Comparison of ENCODE assay signal across 8 cellular contexts in the genomic region with DNA sequence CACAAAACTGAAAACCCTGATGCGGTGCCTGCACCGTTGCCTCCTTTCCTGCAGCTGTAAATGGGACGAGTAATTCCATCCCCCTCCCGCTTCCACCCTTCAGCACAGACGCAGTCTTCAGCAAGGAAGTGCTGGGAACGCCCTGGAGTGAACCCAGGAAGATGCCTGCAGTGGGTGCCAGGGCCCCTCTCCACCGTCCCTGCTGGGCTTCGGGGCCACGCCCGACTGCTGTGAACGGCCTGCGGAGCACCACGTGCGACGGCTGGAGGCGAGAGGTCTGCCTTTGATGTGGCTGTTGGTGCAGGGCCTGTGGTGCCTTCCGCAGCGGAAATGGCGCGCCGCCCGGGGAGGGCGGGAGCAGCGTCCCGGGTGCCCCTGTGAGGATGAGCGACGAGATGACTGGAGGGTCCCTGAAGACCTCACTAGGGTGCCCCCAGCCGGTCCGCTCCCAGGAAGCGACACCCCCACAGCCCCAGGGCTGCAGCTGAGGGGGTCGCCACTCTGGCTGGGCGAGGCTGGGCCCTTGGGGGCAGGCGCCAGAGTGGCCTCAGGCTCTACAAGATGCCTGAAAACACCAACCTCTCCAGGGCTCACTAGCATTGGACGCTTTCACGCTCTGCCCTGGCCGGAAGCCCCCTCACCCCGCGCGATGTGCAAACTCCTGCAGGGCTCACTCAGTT. TPM values are rescaled to one million over a fixed set of nuclear protein-coding genes. Genes with fewer than 3 reads are reported as not detected.
DNase-seq lines count a peak whose midpoint lies in the region; ATAC-seq and TF ChIP-seq lines count a peak whose summit lies in the region.

No MANE protein-coding gene starts in this region.

- peak overlapping the region; percentile 86 for H4K91ac ChIP-seq in trophoblast cell (ENCODE audit: low read depth, low read length)

- TF ChIP-seq CTCF in Caco-2 (IDR thresholded peaks at IDR 0.05; ENCODE audit: insufficient read depth in 1 of 2, low read depth in 1 of 2, low read length in 1 of 2, severe bottlenecking in 1 of 2, unreplicated experiment in 1 of 2) (no peak), RWPE1 (conservative IDR thresholded peaks at IDR 0.05; ENCODE audit: low read depth) (no peak), transverse colon (IDR thresholded peaks at IDR 0.05) (no peak)

- H3K9me3 ChIP-seq in Caco-2, result no peaks in the 10 kb centered on the region
- H3K9me3 ChIP-seq in HUES48 (ENCODE audit: control insufficient read depth, insufficient read depth, low read length), result no peaks in the 10 kb centered on the region
- peaks cover 10% of the 10 kb centered on the region for H3K9me3 ChIP-seq in trophoblast cell (ENCODE audit: insufficient read depth, low read depth, low read length)
- H3K9me3 ChIP-seq in transverse colon, result no peaks in the 10 kb centered on the region

- intact Hi-C loops in Caco-2 (cut with micrococcal nuclease; ENCODE audit: unreplicated experiment), result no loop called here
- intact Hi-C loops in transverse colon (cut with DNase I; ENCODE audit: low total_unique reads), result no loop called here

- CTCF ChIA-PET in Caco-2 (lab: Charles Lee) (interaction anchor here (0.6 to 2.0 kb wide), 5 partner anchors 8 to 218 kb away, joined by 3 to 10 read pairs (median 4); no protein-coding TSS in a partner anchor), RWPE1 (lab: Yijun Ruan, JAX) (interaction anchor here (1.1 kb wide), 1 partner anchor 29 kb away, joined by 3 read pairs; no protein-coding TSS in a partner anchor)

- peaks cover 67% of the 10 kb centered on the region for H3K36me3 Mint-ChIP-seq in Caco-2 (ENCODE audit: insufficient read depth, unreplicated experiment)

- H2BK120ac ChIP-seq in trophoblast cell (ENCODE audit: insufficient read depth, low read length, poor library complexity), result peak overlapping the region; percentile 52

- peak overlapping the region; percentile 30; the same call in 1 of the 2 replicates for H3K9ac ChIP-seq in HUES48 (ENCODE audit: low read depth, low read length)
- H3K9ac ChIP-seq in trophoblast cell (ENCODE audit: low read length), result no peak overlapping the region

- H3K79me1 ChIP-seq in trophoblast cell (ENCODE audit: low read length), result peaks cover 33% of the 10 kb centered on the region

- BruUV-seq in Caco-2 (replicated peaks; lab: Mats Ljungman, UMichigan), result no TSS peak

- H4K12ac ChIP-seq in trophoblast cell (ENCODE audit: low read depth, low read length), result peak overlapping the region; percentile 68

- H3K4me1 Mint-ChIP-seq in Caco-2 (ENCODE audit: low read depth, unreplicated experiment), result peaks cover 6% of the 10 kb centered on the region

- POLR2A ChIA-PET in Caco-2 (lab: Charles Lee) (interaction anchor here (0.5 to 0.6 kb wide), 2 partner anchors 44 to 95 kb away, joined by 3 to 11 read pairs; a partner anchor contains a TSS), RWPE1 (lab: Yijun Ruan, JAX; ENCODE audit: low non-redundant PET) (interaction anchor here (1.2 kb wide), 1 partner anchor 9 kb away, joined by 4 read pairs; no protein-coding TSS in a partner anchor)

- peak; percentile 83 to 87 for DNase-seq in Caco-2
- peak; percentile 68 for DNase-seq in RWPE1 (ENCODE audit: low spot score)
- DNase-seq in activated effector memory CD4-positive, alpha-beta T cell treated with Interleukin-2 at 50 U/mL for 16 hours, result peak; percentile 78
- DNase-seq in foreskin melanocyte, result peak; percentile 96
- DNase-seq in trophoblast cell, result peak; percentile 75 to 87
- peak; percentile 90 for DNase-seq in transverse colon

- H3K4me2 ChIP-seq in trophoblast cell (ENCODE audit: low read length), result peak overlapping the region; percentile 88

- H3K4me1 ChIP-seq in Caco-2, result peaks cover 24% of the 10 kb centered on the region
- H3K4me1 ChIP-seq in HUES48 (ENCODE audit: control insufficient read depth, insufficient read depth, low read length), result peaks cover 3% of the 10 kb centered on the region
- H3K4me1 ChIP-seq in trophoblast cell (ENCODE audit: control insufficient read depth in 1 of 2, insufficient read depth in 2 of 2, low read length in 2 of 2), result peaks cover 29 to 35% of the 10 kb centered on the region in 2 experiments
- H3K4me1 ChIP-seq in transverse colon, result peaks cover 18 to 48% (median 37%) of the 10 kb centered on the region in 4 donors

- H2BK12ac ChIP-seq in trophoblast cell (ENCODE audit: low read length), result peak overlapping the region; percentile 80

- H2AK5ac ChIP-seq in trophoblast cell (ENCODE audit: low read length), result peak overlapping the region; percentile 28

- H3K36me3 ChIP-seq in Caco-2 (ENCODE audit: control insufficient read depth, insufficient read depth, low read length) (no peaks in the 10 kb centered on the region), HUES48 (ENCODE audit: control insufficient read depth, insufficient read depth, low read length) (no peaks in the 10 kb centered on the region), trophoblast cell (ENCODE audit: control insufficient read depth in 1 of 2, insufficient read depth in 2 of 2, low read length in 2 of 2) (peaks cover 7 to 9% of the 10 kb centered on the region in 2 experiments), transverse colon (no peaks in the 10 kb centered on the region)

- peaks cover 14% of the 10 kb centered on the region for H3K79me2 ChIP-seq in trophoblast cell (ENCODE audit: control insufficient read depth, insufficient read depth, low read length, poor library complexity)

- peak overlapping the region; percentile 92 for H3K4me3 Mint-ChIP-seq in Caco-2 (ENCODE audit: unreplicated experiment)

- H3K27me3 ChIP-seq in Caco-2 (replicated peaks; ENCODE audit: control insufficient read depth, insufficient read depth, low read length) (no peaks in the 10 kb centered on the region), HUES48 (ENCODE audit: control insufficient read depth, insufficient read depth, low read length) (peaks cover 29% of the 10 kb centered on the region), trophoblast cell (ENCODE audit: insufficient read depth, low read length) (no peaks in the 10 kb centered on the region), transverse colon (peaks cover 50% of the 10 kb centered on the region)

- no peak for TF ChIP-seq POLR2A in transverse colon (IDR thresholded peaks at IDR 0.05)

- no peaks in the 10 kb centered on the region for H3K9me3 Mint-ChIP-seq in Caco-2 (ENCODE audit: unreplicated experiment)

- peak overlapping the region; percentile 79 for H3K18ac ChIP-seq in trophoblast cell (ENCODE audit: low read length)

- peak overlapping the region; percentile 60 for H2BK5ac ChIP-seq in trophoblast cell (ENCODE audit: low read depth, low read length, poor library complexity)

- in situ Hi-C loops in transverse colon (cut with MboI; ENCODE audit: low pct_ligation_motif_present in 1 of 4, low pct_unique_long_range_greater_than_20kb in 1 of 4, low sequenced_read_pairs in 3 of 4), result no loop called here

- H3K27ac ChIP-seq in HUES48 (ENCODE audit: low read depth, low read length), result no peak overlapping the region
- H3K27ac ChIP-seq in RWPE1, result peak overlapping the region; percentile 100
- peak overlapping the region; percentile 52 for H3K27ac ChIP-seq in trophoblast cell (ENCODE audit: low read depth, low read length)
- peak overlapping the region; percentile 6 to 73 (median 52) for H3K27ac ChIP-seq in transverse colon

- peak overlapping the region; percentile 67 for H3K27ac Mint-ChIP-seq in Caco-2 (ENCODE audit: unreplicated experiment)

- no CpG with 5 or more reads among the region's 39 CpGs for whole genome bisulfite sequencing in trophoblast cell (ENCODE audit: extremely low coverage, insufficient coverage, insufficient read length)
- 0% methylated on average over 39 of the region's 39 CpGs; no CpG with 5 or more reads in 1 of the 2 donors for WGBS in transverse colon (ENCODE audit: low coverage in 1 of 2), 2 donors

- peak overlapping the region; percentile 66 for H3K4me3 ChIP-seq in Caco-2 (ENCODE audit: low read depth, low read length)
- H3K4me3 ChIP-seq in HUES48 (ENCODE audit: low read depth, low read length), result peak overlapping the region; percentile 66
- peak overlapping the region; percentile 48 for H3K4me3 ChIP-seq in trophoblast cell (ENCODE audit: low read depth, low read length)
- peak overlapping the region in 3 of 4 donors; percentile 1 to 37 (median 29) for H3K4me3 ChIP-seq in transverse colon

- H3K23ac ChIP-seq in trophoblast cell (ENCODE audit: low read length), result no peak overlapping the region

- peak overlapping the region; percentile 95 for H4K8ac ChIP-seq in trophoblast cell (ENCODE audit: low read depth, low read length)

- TF ChIP-seq EP300 in transverse colon (IDR thresholded peaks at IDR 0.05; ENCODE audit: low read depth), result no peak

- H3K27me3 Mint-ChIP-seq in Caco-2 (ENCODE audit: insufficient read depth, unreplicated experiment), result no peaks in the 10 kb centered on the region

- H3K4ac ChIP-seq in trophoblast cell (ENCODE audit: low read depth, low read length), result peak overlapping the region; percentile 59

- peak overlapping the region; percentile 85 for H3K14ac ChIP-seq in trophoblast cell (ENCODE audit: low read length)

- H2AFZ ChIP-seq in trophoblast cell (ENCODE audit: insufficient read depth, low read length, poor library complexity), result peak overlapping the region; percentile 69

- peak; percentile 82 for ATAC-seq in GM21381 (IDR thresholded peaks at IDR 0.05; ENCODE audit: unreplicated experiment)

RNA-seq across cellular contexts. Expression of a gene that starts 0.7 kb away (rescaled TPM):
- total RNA-seq in Caco-2 (2022), result 5.6 and 6.5 TPM in 2 replicates
- 3.3 TPM in 2 replicates for polyA plus RNA-seq in trophoblast cell (2013)
- 1 to 10 TPM; 2.9 to 7.2 (median 6.7) TPM for total RNA-seq in transverse colon

RNA-seq across cellular contexts. Expression of a gene that starts 5.2 kb away (rescaled TPM):
- total RNA-seq in Caco-2 (2022) (31.3 and 37.5 TPM in 2 replicates), transverse colon (10 to 100 TPM in 1 of 4 donors, 1 to 10 TPM in 3; 2.4 to 12.7 (median 4.6) TPM)
- 398 and 423 TPM in 2 replicates for polyA plus RNA-seq in trophoblast cell (2013)

RNA-seq across cellular contexts. Expression of a gene that starts 30.6 kb away (rescaled TPM):
- total RNA-seq in Caco-2 (2022), result 132 and 145 TPM in 2 replicates
- 48.9 and 52.2 TPM in 2 replicates for polyA plus RNA-seq in trophoblast cell (2013)
- 10 to 100 TPM; 54.8 to 96.7 (median 78.1) TPM for total RNA-seq in transverse colon

RNA-seq across cellular contexts. Expression of a gene that starts 44.5 kb away (rescaled TPM):
- total RNA-seq in Caco-2 (2022), result 196 and 244 TPM in 2 replicates
- 163 and 166 TPM in 2 replicates for polyA plus RNA-seq in trophoblast cell (2013)
- 100 to 1,000 TPM; 202 to 648 (median 354) TPM for total RNA-seq in transverse colon
